In the genomic region with DNA sequence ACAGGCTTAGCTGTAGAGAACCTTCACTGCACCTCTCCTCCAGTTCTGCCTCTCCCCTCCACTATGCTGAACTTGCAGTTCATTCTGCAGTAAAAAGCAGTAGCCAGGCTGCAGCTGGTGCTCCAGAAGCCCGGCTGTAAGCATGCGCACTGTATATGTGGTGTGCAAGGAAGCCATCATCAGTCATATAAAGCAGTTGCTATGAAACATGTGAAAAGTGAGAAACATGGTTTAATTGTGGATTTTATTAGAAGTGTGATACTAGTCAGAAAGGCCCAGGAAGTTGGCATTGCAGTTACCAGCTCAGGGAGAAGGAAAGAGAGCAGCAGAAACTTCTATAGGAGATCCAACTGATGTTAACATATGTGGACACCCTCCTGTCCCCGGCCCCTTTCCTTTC, we compare ENCODE assay signal across 26 cellular contexts. TPM values are rescaled to one million over a fixed set of nuclear protein-coding genes. Genes with fewer than 3 reads are reported as not detected.
"Had no signal": no experiment of that assay in that cellular context is flagged by ENCODE, and none has a peak within 500 bp of the region (broad histone marks: within the 10 kb centered on the region; RNA-seq: fewer than 3 reads in every experiment).

No MANE protein-coding gene starts in this region.

- FAIRE-seq: keratinocyte had no signal

- H3K9ac ChIP-seq: parathyroid adenoma had no signal

- H3K36me3 ChIP-seq: adrenal gland, ascending aorta, breast epithelium, heart left ventricle, thyroid gland had no signal

- H3K9me3 Mint-ChIP-seq: activated B cell treated with CpG ODN at 0.5 μM for 24 hours; activated T-cell treated with anti-CD3 and anti-CD28 coated beads, Interleukin-2, amount 50 U/mL, for 24 hours; activated T-helper 17 cell treated with anti-CD3 and anti-CD28 coated beads, Interleukin-2, amount 50 U/mL, for 72 hours; mesothelial cell of epicardium; natural killer cell; stimulated activated naive CD8-positive, alpha-beta T cell treated with anti-CD3 and anti-CD28 coated beads, Interleukin-15, Interleukin-2, amounts not matched to agents 100 ng/mL and 50 ng/mL, for 24 hours; T-helper 1 cell treated with Interleukin-12 subunit alpha and Interleukin-12 subunit beta and Interleukin-4 antibody, amounts not matched to agents 30 μg/mL and 1 μg/mL, for 36 hours had no signal

- H3K27me3 ChIP-seq: adrenal gland, ascending aorta, breast epithelium, heart left ventricle, thyroid gland had no signal

- H3K27me3 Mint-ChIP-seq: activated CD4-positive, alpha-beta T cell treated with anti-CD3 and anti-CD28 coated beads for 36 hours; activated naive CD8-positive, alpha-beta T cell; activated T-cell treated with anti-CD3 and anti-CD28 coated beads, Interleukin-2, amount 50 U/mL, for 24 hours; activated T-helper 17 cell treated with anti-CD3 and anti-CD28 coated beads, Interleukin-2, amount 50 U/mL, for 72 hours; stimulated activated naive CD8-positive, alpha-beta T cell treated with anti-CD3 and anti-CD28 coated beads, Interleukin-15, Interleukin-2, amounts not matched to agents 100 ng/mL and 50 ng/mL, for 24 hours had no signal

- H2AFZ ChIP-seq: parathyroid adenoma had no signal

- DNase-seq: activated B cell treated with CpG ODN at 0.5 μM for 24 hours; activated CD4-positive, alpha-beta T cell treated with anti-CD3 and anti-CD28 coated beads for 36 hours; activated CD4-positive, alpha-beta T cell treated with anti-CD3 and anti-CD28 coated beads, Interleukin-2, amount 50 U/mL, for 4 hours; activated CD8-positive, alpha-beta memory T cell treated with anti-CD3 and anti-CD28 coated beads for 24 hours; activated CD8-positive, alpha-beta memory T cell treated with anti-CD3 and anti-CD28 coated beads, Interleukin-2, amount 50 U/mL, for 4 hours; activated T-cell treated with anti-CD3 and anti-CD28 coated beads, Interleukin-2, amount 50 U/mL, for 24 hours; adrenal gland; heart left ventricle; natural killer cell; nucleus accumbens; stimulated activated CD4-positive, alpha-beta T cell treated with anti-CD3 and anti-CD28 coated beads, Interleukin-4, amount 100 ng/mL, for 24 hours; substantia nigra; T1000; thyroid gland had no signal

- H3K36me3 Mint-ChIP-seq: activated naive CD8-positive, alpha-beta T cell; mesothelial cell of epicardium; natural killer cell had no signal

- H3K27ac ChIP-seq: adrenal gland, ascending aorta, breast epithelium, coronary artery, parathyroid adenoma had no signal

- H3K27ac Mint-ChIP-seq: activated B cell treated with CpG ODN at 0.5 μM for 24 hours; activated CD4-positive, alpha-beta T cell treated with anti-CD3 and anti-CD28 coated beads for 36 hours; activated naive CD8-positive, alpha-beta T cell; activated T-cell treated with anti-CD3 and anti-CD28 coated beads, Interleukin-2, amount 50 U/mL, for 24 hours; activated T-helper 17 cell treated with anti-CD3 and anti-CD28 coated beads, Interleukin-2, amount 50 U/mL, for 72 hours; mesothelial cell of epicardium; natural killer cell; stimulated activated naive CD8-positive, alpha-beta T cell treated with anti-CD3 and anti-CD28 coated beads, Interleukin-15, Interleukin-2, amounts not matched to agents 100 ng/mL and 50 ng/mL, for 24 hours; T-helper 1 cell treated with Interleukin-12 subunit alpha and Interleukin-12 subunit beta and Interleukin-4 antibody, amounts not matched to agents 30 μg/mL and 1 μg/mL, for 36 hours had no signal

- H3K4me1 ChIP-seq: adrenal gland, ascending aorta, breast epithelium, parathyroid adenoma had no signal

- ATAC-seq: activated CD4-positive, alpha-beta T cell treated with anti-CD3 and anti-CD28 coated beads for 36 hours; activated T-helper 17 cell treated with anti-CD3 and anti-CD28 coated beads, Interleukin-2, amount 50 U/mL, for 72 hours; natural killer cell; sciatic nerve had no signal

- H3K4me3 ChIP-seq: adrenal gland, ascending aorta, breast epithelium, coronary artery, heart left ventricle, lung, thyroid gland had no signal

- H3K79me2 ChIP-seq: parathyroid adenoma had no signal

- H3K4me1 Mint-ChIP-seq: activated B cell treated with CpG ODN at 0.5 μM for 24 hours; activated CD4-positive, alpha-beta T cell treated with anti-CD3 and anti-CD28 coated beads for 36 hours; activated T-helper 17 cell treated with anti-CD3 and anti-CD28 coated beads, Interleukin-2, amount 50 U/mL, for 72 hours; natural killer cell had no signal

- H3K4me3 Mint-ChIP-seq: activated B cell treated with CpG ODN at 0.5 μM for 24 hours; activated CD4-positive, alpha-beta T cell treated with anti-CD3 and anti-CD28 coated beads for 36 hours; activated naive CD8-positive, alpha-beta T cell; activated T-cell treated with anti-CD3 and anti-CD28 coated beads, Interleukin-2, amount 50 U/mL, for 24 hours; activated T-helper 17 cell treated with anti-CD3 and anti-CD28 coated beads, Interleukin-2, amount 50 U/mL, for 72 hours; mesothelial cell of epicardium; natural killer cell; stimulated activated naive CD8-positive, alpha-beta T cell treated with anti-CD3 and anti-CD28 coated beads, Interleukin-15, Interleukin-2, amounts not matched to agents 100 ng/mL and 50 ng/mL, for 24 hours; T-helper 1 cell treated with Interleukin-12 subunit alpha and Interleukin-12 subunit beta and Interleukin-4 antibody, amounts not matched to agents 30 μg/mL and 1 μg/mL, for 36 hours had no signal

- H3K9me3 ChIP-seq: adrenal gland, ascending aorta, breast epithelium, heart left ventricle, thyroid gland had no signal

RNA-seq across cellular contexts. Expression of gene DPT, which starts 32.9 kb away (rescaled TPM):
- total RNA-seq: activated B cell treated with CpG ODN at 0.5 μM for 24 hours; activated CD4-positive, alpha-beta T cell treated with anti-CD3 and anti-CD28 coated beads for 36 hours; activated T-helper 17 cell treated with anti-CD3 and anti-CD28 coated beads, Interleukin-2, amount 50 U/mL, for 72 hours; natural killer cell had no signal
- polyA plus RNA-seq: keratinocyte had no signal
